ENCODE assay signal across 7 cellular contexts in the genomic region with DNA sequence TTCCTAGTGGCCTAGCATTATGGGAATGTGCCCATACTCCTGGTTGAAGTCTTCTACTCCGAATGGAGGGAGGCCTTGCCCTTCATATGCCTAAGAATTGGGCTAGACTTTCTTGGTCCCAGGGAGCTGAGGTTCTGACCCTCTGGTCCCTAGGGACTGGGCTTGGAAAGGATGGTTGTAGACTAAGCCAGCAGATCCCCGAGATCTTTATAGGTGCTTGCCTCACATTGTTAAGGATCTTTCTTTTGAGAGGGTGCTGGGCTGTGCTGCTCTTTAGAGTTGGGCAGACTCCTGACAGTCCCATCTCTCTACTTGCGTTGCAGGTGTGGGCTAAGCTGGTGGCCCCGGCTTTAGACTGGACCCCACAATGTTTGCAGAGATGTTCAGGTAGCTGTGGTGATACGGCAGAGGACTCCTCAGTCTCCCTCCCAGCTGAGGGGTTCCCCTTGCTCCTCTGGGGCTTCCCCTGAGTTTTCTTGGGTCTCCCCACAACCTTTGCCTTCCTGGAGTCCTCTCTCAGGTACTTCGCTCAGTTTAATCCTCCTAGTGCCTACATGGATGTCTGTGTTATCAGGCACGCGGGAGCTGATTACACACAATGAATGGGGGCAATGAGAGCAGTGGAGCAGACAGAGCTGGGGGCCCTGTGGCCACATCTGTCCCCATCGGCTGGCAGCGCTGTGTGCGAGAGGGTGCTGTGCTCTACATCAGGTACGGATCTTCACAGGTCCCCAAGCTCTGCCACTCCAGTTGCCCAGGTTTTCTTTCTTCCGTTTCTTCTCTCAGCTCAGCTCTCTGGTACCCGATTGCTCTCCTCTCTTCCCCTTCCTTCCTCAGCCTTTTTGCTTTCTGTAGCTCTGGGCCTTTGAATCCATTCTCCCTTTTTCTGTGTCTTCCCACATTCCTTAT. TPM values are rescaled to one million over a fixed set of nuclear protein-coding genes. Genes with fewer than 3 reads are reported as not detected.
A peak's percentile ranks its signal among the peaks of the same experiment; 100 is the strongest.
DNase-seq lines count a peak whose midpoint lies in the region; ATAC-seq lines count a peak whose summit lies in the region.

No MANE protein-coding gene starts in this region.

- ATAC-seq in stimulated activated naive CD8-positive, alpha-beta T cell treated with anti-CD3 and anti-CD28 coated beads, Interleukin-15, amount 100 ng/mL, for 72 hours = no peak

- H3K9ac ChIP-seq in HUES48 (ENCODE audit: low read depth, low read length) (peak overlapping the region; percentile 33; the same call in 1 of the 2 replicates), iPS-15b (ENCODE audit: low read depth, low read length) (no peak overlapping the region)

- peak overlapping the region; percentile 74 for H3K27ac ChIP-seq in HUES48 (ENCODE audit: low read depth, low read length)

- H3K4me3 ChIP-seq in HUES48 (ENCODE audit: low read depth, low read length) (peak overlapping the region; percentile 74), iPS-15b (ENCODE audit: low read depth, low read length) (peak overlapping the region; percentile 90)

- peaks cover 40% of the 10 kb centered on the region for H3K36me3 ChIP-seq in HUES48 (ENCODE audit: control insufficient read depth, insufficient read depth, low read length)
- H3K36me3 ChIP-seq in iPS-15b (ENCODE audit: control insufficient read depth, insufficient read depth, low read length) = peaks cover 16% of the 10 kb centered on the region

- H3K4me3 Mint-ChIP-seq in activated T-helper 1 cell treated with anti-CD3 and anti-CD28 coated beads, Interleukin-12 subunit alpha, Interleukin-12 subunit beta, Interleukin-2, Interleukin-4 antibody, amounts not matched to agents 30 ng/mL and 10 ng/mL and 1 ng/mL, durations not matched to agents 14 hours and 24 hours and 36 hours = peak overlapping the region; percentile 97
- H3K4me3 Mint-ChIP-seq in stimulated activated naive CD8-positive, alpha-beta T cell treated with anti-CD3 and anti-CD28 coated beads, Interleukin-15, amount 100 ng/mL, for 72 hours = peak overlapping the region; percentile 96 to 98

- H3K36me3 Mint-ChIP-seq in activated T-helper 1 cell treated with anti-CD3 and anti-CD28 coated beads, Interleukin-12 subunit alpha, Interleukin-12 subunit beta, Interleukin-2, Interleukin-4 antibody, amounts not matched to agents 30 ng/mL and 10 ng/mL and 1 ng/mL, durations not matched to agents 14 hours and 24 hours and 36 hours (ENCODE audit: low read depth) = peaks cover 29% of the 10 kb centered on the region

- no peaks in the 10 kb centered on the region for H3K9me3 ChIP-seq in HUES48 (ENCODE audit: control insufficient read depth, insufficient read depth, low read length)
- H3K9me3 ChIP-seq in iPS-15b (ENCODE audit: control insufficient read depth, insufficient read depth, low read length) = no peaks in the 10 kb centered on the region

- H3K4me1 Mint-ChIP-seq in activated T-helper 1 cell treated with anti-CD3 and anti-CD28 coated beads, Interleukin-12 subunit alpha, Interleukin-12 subunit beta, Interleukin-2, Interleukin-4 antibody, amounts not matched to agents 30 ng/mL and 10 ng/mL and 1 ng/mL, durations not matched to agents 14 hours and 24 hours and 36 hours (ENCODE audit: low read depth) = peaks cover 37% of the 10 kb centered on the region
- peaks cover 80% of the 10 kb centered on the region for H3K4me1 Mint-ChIP-seq in stimulated activated naive CD8-positive, alpha-beta T cell treated with anti-CD3 and anti-CD28 coated beads, Interleukin-15, amount 100 ng/mL, for 72 hours

- intact Hi-C loops in activated T-helper 1 cell treated with anti-CD3 and anti-CD28 coated beads, Interleukin-12 subunit alpha, Interleukin-12 subunit beta, Interleukin-2, Interleukin-4 antibody, amounts not matched to agents 30 ng/mL and 10 ng/mL and 1 ng/mL, durations not matched to agents 14 hours and 24 hours and 36 hours (cut with micrococcal nuclease) = loop anchor here (2.0 to 5.0 kb wide), 5 partner anchors 67 to 1597 kb away; a partner anchor contains a TSS

- H3K27ac Mint-ChIP-seq in activated T-helper 1 cell treated with anti-CD3 and anti-CD28 coated beads, Interleukin-12 subunit alpha, Interleukin-12 subunit beta, Interleukin-2, Interleukin-4 antibody, amounts not matched to agents 30 ng/mL and 10 ng/mL and 1 ng/mL, durations not matched to agents 14 hours and 24 hours and 36 hours = peak overlapping the region; percentile 86
- H3K27ac Mint-ChIP-seq in stimulated activated naive CD8-positive, alpha-beta T cell treated with anti-CD3 and anti-CD28 coated beads, Interleukin-15, amount 100 ng/mL, for 72 hours = peak overlapping the region; percentile 51 to 91

- DNase-seq in activated T-helper 1 cell treated with anti-CD3 and anti-CD28 coated beads, Interleukin-12 subunit alpha, Interleukin-12 subunit beta, Interleukin-2, Interleukin-4 antibody, amounts not matched to agents 30 ng/mL and 10 ng/mL and 1 ng/mL, durations not matched to agents 14 hours and 24 hours and 36 hours (ENCODE audit: low spot score) = no peak
- peak; percentile 32 to 43 for DNase-seq in stimulated activated naive CD8-positive, alpha-beta T cell treated with anti-CD3 and anti-CD28 coated beads, Interleukin-15, amount 100 ng/mL, for 72 hours
- DNase-seq in AG08395 (ENCODE audit: low spot score) (no peak), GOT3 (lab: John Stamatoyannopoulos, UW) (no peak), NCI-H1092 (lab: John Stamatoyannopoulos, UW) (no peak)

- H3K4me1 ChIP-seq in HUES48 (ENCODE audit: control insufficient read depth, insufficient read depth, low read length) (peaks cover 20% of the 10 kb centered on the region), iPS-15b (ENCODE audit: control insufficient read depth, insufficient read depth, low read length) (peaks cover 9% of the 10 kb centered on the region)

- H3K27me3 Mint-ChIP-seq in activated T-helper 1 cell treated with anti-CD3 and anti-CD28 coated beads, Interleukin-12 subunit alpha, Interleukin-12 subunit beta, Interleukin-2, Interleukin-4 antibody, amounts not matched to agents 30 ng/mL and 10 ng/mL and 1 ng/mL, durations not matched to agents 14 hours and 24 hours and 36 hours (ENCODE audit: insufficient read depth) = no peaks in the 10 kb centered on the region
- no peaks in the 10 kb centered on the region for H3K27me3 Mint-ChIP-seq in stimulated activated naive CD8-positive, alpha-beta T cell treated with anti-CD3 and anti-CD28 coated beads, Interleukin-15, amount 100 ng/mL, for 72 hours

- H3K9me3 Mint-ChIP-seq in activated T-helper 1 cell treated with anti-CD3 and anti-CD28 coated beads, Interleukin-12 subunit alpha, Interleukin-12 subunit beta, Interleukin-2, Interleukin-4 antibody, amounts not matched to agents 30 ng/mL and 10 ng/mL and 1 ng/mL, durations not matched to agents 14 hours and 24 hours and 36 hours = no peaks in the 10 kb centered on the region
- H3K9me3 Mint-ChIP-seq in stimulated activated naive CD8-positive, alpha-beta T cell treated with anti-CD3 and anti-CD28 coated beads, Interleukin-15, amount 100 ng/mL, for 72 hours = no peaks in the 10 kb centered on the region

- H3K27me3 ChIP-seq in HUES48 (ENCODE audit: control insufficient read depth, insufficient read depth, low read length) (no peaks in the 10 kb centered on the region), iPS-15b (ENCODE audit: control insufficient read depth, insufficient read depth, low read length) (no peaks in the 10 kb centered on the region)

RNA-seq across cellular contexts. Expression of a gene that starts 1.3 kb away (rescaled TPM):
- total RNA-seq in activated T-helper 1 cell treated with anti-CD3 and anti-CD28 coated beads, Interleukin-12 subunit alpha, Interleukin-12 subunit beta, Interleukin-2, Interleukin-4 antibody, amounts not matched to agents 30 ng/mL and 10 ng/mL and 1 ng/mL, durations not matched to agents 14 hours and 24 hours and 36 hours = 63.3 and 66.8 TPM in 2 replicates

RNA-seq across cellular contexts. Expression of a gene that starts 3.6 kb away (rescaled TPM):
- total RNA-seq in activated T-helper 1 cell treated with anti-CD3 and anti-CD28 coated beads, Interleukin-12 subunit alpha, Interleukin-12 subunit beta, Interleukin-2, Interleukin-4 antibody, amounts not matched to agents 30 ng/mL and 10 ng/mL and 1 ng/mL, durations not matched to agents 14 hours and 24 hours and 36 hours = 17.8 and 18.1 TPM in 2 replicates

RNA-seq across cellular contexts. Expression of a gene that starts 23.0 kb away (rescaled TPM):
- 78.6 and 83.5 TPM in 2 replicates for total RNA-seq in activated T-helper 1 cell treated with anti-CD3 and anti-CD28 coated beads, Interleukin-12 subunit alpha, Interleukin-12 subunit beta, Interleukin-2, Interleukin-4 antibody, amounts not matched to agents 30 ng/mL and 10 ng/mL and 1 ng/mL, durations not matched to agents 14 hours and 24 hours and 36 hours

RNA-seq across cellular contexts. Expression of a gene that starts 25.9 kb away (rescaled TPM):
- 2.4 TPM in 2 replicates for total RNA-seq in activated T-helper 1 cell treated with anti-CD3 and anti-CD28 coated beads, Interleukin-12 subunit alpha, Interleukin-12 subunit beta, Interleukin-2, Interleukin-4 antibody, amounts not matched to agents 30 ng/mL and 10 ng/mL and 1 ng/mL, durations not matched to agents 14 hours and 24 hours and 36 hours

RNA-seq across cellular contexts. Expression of a gene that starts 36.1 kb away (rescaled TPM):
- total RNA-seq in activated T-helper 1 cell treated with anti-CD3 and anti-CD28 coated beads, Interleukin-12 subunit alpha, Interleukin-12 subunit beta, Interleukin-2, Interleukin-4 antibody, amounts not matched to agents 30 ng/mL and 10 ng/mL and 1 ng/mL, durations not matched to agents 14 hours and 24 hours and 36 hours = 283 and 318 TPM in 2 replicates

Comparison
In these comparisons a context has a peak if more than half of its experiments do, and no peak if none do; other contexts are left out.
1. DNase-seq: peak in stimulated activated naive CD8-positive, alpha-beta T cell treated with anti-CD3 and anti-CD28 coated beads, Interleukin-15, amount 100 ng/mL, for 72 hours (2 of 2); none in activated T-helper 1 cell treated with anti-CD3 and anti-CD28 coated beads, Interleukin-12 subunit alpha, Interleukin-12 subunit beta, Interleukin-2, Interleukin-4 antibody, amounts not matched to agents 30 ng/mL and 10 ng/mL and 1 ng/mL, durations not matched to agents 14 hours and 24 hours and 36 hours (single experiment), AG08395 (single experiment), GOT3 (single experiment) and NCI-H1092 (single experiment).